ENCODE assay signal across 2 cellular contexts in genomic region chr1:192489748-192490147, GRCh38.
TF ChIP-seq lines count a peak whose summit lies in the region.

No MANE protein-coding gene starts in this region.

TF ChIP-seq in IMR-90, 13 proteins besides CTCF, POLR2A, EP300 and RAD21 (continued from another document):
- TF ChIP-seq ELK1 (IDR thresholded peaks at IDR 0.05; ENCODE audit: borderline replicate concordance, low read depth, low read length) (no peak), USF2 (IDR thresholded peaks at IDR 0.05; ENCODE audit: low read depth, low read length) (0 out of 2 replicates have a peak, but pooled peaks have one; percentile 34), MXI1 (IDR thresholded peaks at IDR 0.05; ENCODE audit: borderline replicate concordance, low read depth, low read length) (peak; percentile 54; the same call in 1 of the 2 replicates), CEBPB (IDR thresholded peaks at IDR 0.05; ENCODE audit: low read depth, low read length) (peak; percentile 30; the same call in 1 of the 2 replicates), BHLHE40 (IDR thresholded peaks at IDR 0.05; ENCODE audit: low read depth, low read length) (peak; percentile 67), NFE2L2 (IDR thresholded peaks at IDR 0.05; ENCODE audit: low read depth, low read length) (no peak), FOS (IDR thresholded peaks at IDR 0.05; ENCODE audit: low read depth, low read length) (peak; percentile 64), SMC3 (IDR thresholded peaks at IDR 0.05; ENCODE audit: low read depth, low read length) (no peak), RCOR1 (IDR thresholded peaks at IDR 0.05; ENCODE audit: insufficient replicate concordance, low read length) (no peak), RFX5 (IDR thresholded peaks at IDR 0.05; ENCODE audit: low read depth, low read length) (no peak)

TF ChIP-seq in SK-N-SH, 30 proteins besides CTCF, POLR2A, EP300 and RAD21 (continued from another document):
- TF ChIP-seq REST (IDR thresholded peaks at IDR 0.05; ENCODE audit: low read depth, low read length) (0 out of 2 replicates have a peak, but pooled peaks have one; percentile 24), JUND (IDR thresholded peaks at IDR 0.05) (peak; percentile 28; the same call in 1 of the 2 replicates), RFX5 (IDR thresholded peaks at IDR 0.05; ENCODE audit: low read length) (no peak), RCOR1 (IDR thresholded peaks at IDR 0.05; ENCODE audit: low read length) (peak; percentile 49; the same call in 1 of the 2 replicates), MXI1 (IDR thresholded peaks at IDR 0.05; ENCODE audit: low read depth, low read length) (peak; percentile 76), MAX (IDR thresholded peaks at IDR 0.05; ENCODE audit: low read depth) (peak; percentile 69), PBX3 (IDR thresholded peaks at IDR 0.05) (peak; percentile 57), NFIC (IDR thresholded peaks at IDR 0.05; ENCODE audit: borderline replicate concordance) (no peak), FOSL2 (IDR thresholded peaks at IDR 0.05; ENCODE audit: borderline replicate concordance, low read depth) (peak; percentile 23; the same call in 1 of the 2 replicates), FOXM1 (IDR thresholded peaks at IDR 0.05; ENCODE audit: low read depth) (no peak), CHD2 (IDR thresholded peaks at IDR 0.05; ENCODE audit: low read length, partially characterized antibody) (peak; percentile 24), SIN3A (IDR thresholded peaks at IDR 0.05; ENCODE audit: borderline replicate concordance, low read depth, low read length) (0 out of 2 replicates have a peak, but pooled peaks have one; percentile 21)
